ENCODE assay signal across 12 cellular contexts in the genomic region with DNA sequence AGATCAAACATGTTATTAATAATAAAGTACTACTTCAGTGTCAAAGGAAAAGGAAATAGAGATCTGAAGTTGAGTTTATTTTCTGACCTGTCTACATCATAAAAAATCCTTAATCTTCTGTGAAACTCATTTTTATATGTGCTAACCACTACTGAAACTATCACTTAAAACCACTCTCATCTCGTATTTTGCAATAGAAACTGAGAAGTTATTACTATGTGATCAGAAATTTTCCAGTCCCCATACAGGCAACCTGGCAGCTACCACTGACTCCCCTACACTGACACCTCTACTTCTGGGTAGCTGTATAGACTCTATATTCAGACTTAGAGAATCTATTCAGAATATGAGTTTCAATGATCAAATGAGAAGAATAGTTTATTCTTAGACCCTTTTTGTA. TPM values are rescaled to one million over a fixed set of nuclear protein-coding genes. Genes with fewer than 3 reads are reported as not detected.
DNase-seq lines count a peak whose midpoint lies in the region; ATAC-seq and TF ChIP-seq lines count a peak whose summit lies in the region.
"Had no signal": no experiment of that assay in that cellular context is flagged by ENCODE, and none has a peak within 500 bp of the region (broad histone marks: within the 10 kb centered on the region; RNA-seq: fewer than 3 reads in every experiment).

No MANE protein-coding gene starts in this region.

- dilution Hi-C loops in mammary epithelial cell (cut with HindIII; ENCODE audit: low sequenced_read_pairs): no loop called here

- H2AFZ ChIP-seq in smooth muscle cell (ENCODE audit: low read depth) (no peak overlapping the region), mammary epithelial cell (ENCODE audit: low read depth, low read length) (no peak overlapping the region)

- in situ Hi-C loops in mammary epithelial cell (cut with MboI; ENCODE audit: low sequenced_read_pairs in 2 of 2): no loop called here

- no peaks in the 10 kb centered on the region for H3K36me3 ChIP-seq in smooth muscle cell (ENCODE audit: low read depth)
- H3K36me3 ChIP-seq in mammary epithelial cell (ENCODE audit: insufficient read depth, low read length): no peaks in the 10 kb centered on the region

- no peak overlapping the region for H3K4me3 Mint-ChIP-seq in T-helper 2 cell treated with Interferon-gamma antibody and Interleukin-4, amounts not matched to agents 5 μg/mL and 100 μg/mL, for 36 hours
- H3K4me3 Mint-ChIP-seq: H9 had no signal

- H3K27ac Mint-ChIP-seq in T-helper 2 cell treated with Interferon-gamma antibody and Interleukin-4, amounts not matched to agents 5 μg/mL and 100 μg/mL, for 36 hours: peak overlapping the region; percentile 50

- peaks cover 97% of the 10 kb centered on the region for H3K79me2 ChIP-seq in smooth muscle cell (ENCODE audit: low read depth)
- peaks cover 86% of the 10 kb centered on the region for H3K79me2 ChIP-seq in mammary epithelial cell (ENCODE audit: insufficient read depth, low read length)

- H3K27me3 ChIP-seq in smooth muscle cell (ENCODE audit: low read depth): no peaks in the 10 kb centered on the region
- no peaks in the 10 kb centered on the region for H3K27me3 ChIP-seq in mammary epithelial cell (ENCODE audit: insufficient read depth, low read length)

- 96% methylated on average over 1 of the region's 1 CpG for WGBS in smooth muscle cell (ENCODE audit: low lambda C conversion rate)
- WGBS in mammary epithelial cell (ENCODE audit: low coverage, missing lambda C conversion rate): 100% methylated on average over 1 of the region's 1 CpG

- H3K9ac ChIP-seq in smooth muscle cell (ENCODE audit: low read depth) (no peak overlapping the region), mammary epithelial cell (ENCODE audit: insufficient read depth, low read length) (no peak overlapping the region)

- H3K4me1 ChIP-seq in smooth muscle cell (ENCODE audit: low read depth) (peaks cover 6% of the 10 kb centered on the region), mammary epithelial cell (ENCODE audit: insufficient read depth, low read length) (peaks cover 26% of the 10 kb centered on the region)

- H4K20me1 ChIP-seq in smooth muscle cell (ENCODE audit: low read depth) (peaks cover 94% of the 10 kb centered on the region), mammary epithelial cell (ENCODE audit: insufficient read depth, low read length) (no peaks in the 10 kb centered on the region)

- CTCF ChIA-PET in mammary epithelial cell (lab: Charles Lee; ENCODE audit: low non-redundant PET): no interaction called here

- H3K27ac ChIP-seq in smooth muscle cell (ENCODE audit: low read depth) (no peak overlapping the region), mammary epithelial cell (ENCODE audit: insufficient read depth, low read depth, low read length) (no peak overlapping the region)

- H3K4me1 Mint-ChIP-seq in T-helper 2 cell treated with Interferon-gamma antibody and Interleukin-4, amounts not matched to agents 5 μg/mL and 100 μg/mL, for 36 hours (ENCODE audit: low read depth): peaks cover 11% of the 10 kb centered on the region

- intact Hi-C loops in sciatic nerve (cut with DNase I) (no loop called here), mammary epithelial cell (cut with micrococcal nuclease) (no loop called here)

- peak; percentile 19 for DNase-seq in T-helper 2 cell treated with Interferon-gamma antibody and Interleukin-4, amounts not matched to agents 5 μg/mL and 100 μg/mL, for 36 hours (ENCODE audit: low spot score)
- DNase-seq in smooth muscle cell (lab: John Stamatoyannopoulos, UW; ENCODE audit: unreplicated experiment) (no peak), sciatic nerve (ENCODE audit: low spot score) (no peak), mammary epithelial cell (no peak)
- DNase-seq in central memory CD4-positive, alpha-beta T cell: no peak
- DNase-seq: DMS 273 treated with DMSO at 0.1 percent for 48 hours, H9, NCI-H2081 treated with DMSO at 0.1 percent for 48 hours, SIG-M5 had no signal

- TF ChIP-seq CTCF in smooth muscle cell (IDR thresholded peaks at IDR 0.05; ENCODE audit: borderline replicate concordance, insufficient read depth, poor library complexity, severe bottlenecking): no peak
- no peak for TF ChIP-seq CTCF in mammary epithelial cell (conservative IDR thresholded peaks at IDR 0.05 in 1 of 2, IDR thresholded peaks at IDR 0.05 in 1 of 2; ENCODE audit: extremely low read depth in 1 of 2, insufficient read depth in 1 of 2, low read depth in 1 of 2, low read length in 2 of 2)

- no TSS peak for BruUV-seq in mammary epithelial cell (replicated peaks; lab: Mats Ljungman, UMichigan)

- peaks cover 1% of the 10 kb centered on the region for H3K36me3 Mint-ChIP-seq in T-helper 2 cell treated with Interferon-gamma antibody and Interleukin-4, amounts not matched to agents 5 μg/mL and 100 μg/mL, for 36 hours (ENCODE audit: low read depth)

- ATAC-seq in GM18505 (IDR thresholded peaks at IDR 0.05; ENCODE audit: unreplicated experiment) (peak; percentile 67), GM19397 (IDR thresholded peaks at IDR 0.05; ENCODE audit: unreplicated experiment) (peak; percentile 76), HG02943 (IDR thresholded peaks at IDR 0.05; ENCODE audit: low read depth, unreplicated experiment) (peak; percentile 68), sciatic nerve (no peak)

- H3K4me3 ChIP-seq in smooth muscle cell (no peak overlapping the region), mammary epithelial cell (replicated peaks in 1 of 3; ENCODE audit: insufficient read depth in 1 of 3, low read depth in 2 of 3, low read length in 3 of 3) (no peak overlapping the region)

- no peak for TF ChIP-seq POLR2A in GM18505 (IDR thresholded peaks at IDR 0.05; ENCODE audit: borderline replicate concordance, extremely low read depth, insufficient read depth, insufficient read length)

- peaks cover 39% of the 10 kb centered on the region for H3K27me3 Mint-ChIP-seq in T-helper 2 cell treated with Interferon-gamma antibody and Interleukin-4, amounts not matched to agents 5 μg/mL and 100 μg/mL, for 36 hours (ENCODE audit: low read depth)

- H3F3A ChIP-seq in smooth muscle cell (ENCODE audit: low read depth): no peaks in the 10 kb centered on the region

- H3K9me3 ChIP-seq in smooth muscle cell (replicated peaks; ENCODE audit: low read depth): no peaks in the 10 kb centered on the region
- no peaks in the 10 kb centered on the region for H3K9me3 ChIP-seq in mammary epithelial cell (replicated peaks; ENCODE audit: insufficient read depth, low read length)

- H3K9me3 Mint-ChIP-seq in T-helper 2 cell treated with Interferon-gamma antibody and Interleukin-4, amounts not matched to agents 5 μg/mL and 100 μg/mL, for 36 hours: no peaks in the 10 kb centered on the region
- H3K9me3 Mint-ChIP-seq: H9 had no signal

- H3K4me2 ChIP-seq in smooth muscle cell: no peak overlapping the region
- no peak overlapping the region for H3K4me2 ChIP-seq in mammary epithelial cell (ENCODE audit: insufficient read depth, low read depth, low read length)

RNA-seq across cellular contexts. Expression of gene HDGFL3, which starts 8.3 kb away (rescaled TPM):
- total RNA-seq in smooth muscle cell (61.0 and 62.5 TPM in 2 replicates), sciatic nerve (53.8 TPM), mammary epithelial cell (10 to 100 TPM; 22.7 to 79.2 TPM)
- polyA plus RNA-seq in smooth muscle cell (36.2 and 44.4 TPM in 2 replicates), mammary epithelial cell (20.4 TPM)
- 19.2 TPM for polyA minus RNA-seq in mammary epithelial cell
